7 cellular contexts compared by ENCODE assay signal in genomic region chr20:20977786-20978185, GRCh38.
"Had no signal": no experiment of that assay in that cellular context is flagged by ENCODE, and none has a peak within 500 bp of the region (broad histone marks: within the 10 kb centered on the region; RNA-seq: fewer than 3 reads in every experiment).

No MANE protein-coding gene starts in this region.

- ATAC-seq: K562 had no signal

- H3K4me3 ChIP-seq: K562 had no signal

- DNase-seq: IMR-90, KBM-7, KG1 had no signal

- FAIRE-seq: HTR-8/SVneo, K562 had no signal

- H3K27ac ChIP-seq: HL-60, KMS-11 had no signal

- H3K4me2 ChIP-seq: KMS-11 had no signal

- H3K9ac ChIP-seq: KMS-11 had no signal
